In genomic region chr4:174672276-174672675, GRCh38 we compare ENCODE assay signal across 20 cellular contexts.
DNase-seq lines count a peak whose midpoint lies in the region; ATAC-seq, FAIRE-seq and TF ChIP-seq lines count a peak whose summit lies in the region.
"Had no signal": no experiment of that assay in that cellular context is flagged by ENCODE, and none has a peak within 500 bp of the region (broad histone marks: within the 10 kb centered on the region; RNA-seq: fewer than 3 reads in every experiment).

No MANE protein-coding gene starts in this region.

- TF ChIP-seq EP300 in A549 (IDR thresholded peaks at IDR 0.05) = no peak

- TF ChIP-seq RAD21 in A549 (conservative IDR thresholded peaks at IDR 0.05 in 1 of 2, IDR thresholded peaks at IDR 0.05 in 1 of 2) = no peak

- peaks cover 45% of the 10 kb centered on the region for H3K4me1 ChIP-seq in A549
- H3K4me1 ChIP-seq in foreskin keratinocyte = peaks cover 7% of the 10 kb centered on the region

- TF ChIP-seq POLR2A in A549 (IDR thresholded peaks at IDR 0.05; ENCODE audit: low read length) = no peak

- POLR2A ChIA-PET in A549 (lab: Yijun Ruan, JAX) = no interaction called here
- POLR2A ChIA-PET in MCF 10A (lab: Yijun Ruan, JAX) = no interaction called here

- peak in 1 of 2 experiments; percentile 4 for DNase-seq in A549 (ENCODE audit: low read depth in 1 of 2, low spot score in 1 of 2)
- peak; percentile 8 for DNase-seq in M059J (ENCODE audit: low read depth)
- DNase-seq in MCF 10A (ENCODE audit: unreplicated experiment) = peak; percentile 58
- DNase-seq in foreskin keratinocyte = peak; percentile 62 to 69
- DNase-seq in stimulated activated naive B cell treated with anti-CD40 and anti-IgM and Interleukin-4, amounts not matched to agents 10 μg/mL and 1 μg/mL and 100 μg/mL, for 72 hours = no peak
- DNase-seq in GM19238 (ENCODE audit: insufficient read length, low spot score) = no peak
- DNase-seq: 8988T, GM23248, Kasumi-1, NCI-H1436, NCI-H2081 treated with DMSO at 0.1 percent for 48 hours, NCI-H226, NCI-H526 treated with DMSO at 0.1 percent for 48 hours, PC-3, SK-N-SH had no signal

- no peak overlapping the region for H3K4me3 ChIP-seq in A549
- H3K4me3 ChIP-seq: GM23248 had no signal

- no peaks in the 10 kb centered on the region for H3K27me3 ChIP-seq in foreskin keratinocyte

- 52% methylated on average over 4 of the region's 4 CpGs for WGBS in A549 (ENCODE audit: missing lambda C conversion rate)

- H3K27me3 Mint-ChIP-seq in MCF 10A (ENCODE audit: insufficient read depth, unreplicated experiment) = no peaks in the 10 kb centered on the region
- no peaks in the 10 kb centered on the region for H3K27me3 Mint-ChIP-seq in stimulated activated naive B cell treated with anti-CD40 and anti-IgM and Interleukin-4, amounts not matched to agents 10 μg/mL and 1 μg/mL and 100 μg/mL, for 72 hours

- peaks cover 18% of the 10 kb centered on the region for H3K4me1 Mint-ChIP-seq in MCF 10A (ENCODE audit: insufficient read depth, unreplicated experiment)
- no peaks in the 10 kb centered on the region for H3K4me1 Mint-ChIP-seq in stimulated activated naive B cell treated with anti-CD40 and anti-IgM and Interleukin-4, amounts not matched to agents 10 μg/mL and 1 μg/mL and 100 μg/mL, for 72 hours
- H3K4me1 Mint-ChIP-seq: CD14-positive monocyte had no signal

- no peak overlapping the region for H3K4me3 Mint-ChIP-seq in MCF 10A (ENCODE audit: unreplicated experiment)
- H3K4me3 Mint-ChIP-seq in stimulated activated naive B cell treated with anti-CD40 and anti-IgM and Interleukin-4, amounts not matched to agents 10 μg/mL and 1 μg/mL and 100 μg/mL, for 72 hours = no peak overlapping the region
- H3K4me3 Mint-ChIP-seq: CD14-positive monocyte had no signal

- FAIRE-seq in A549 (lab: Jason Lieb, UNC) = no peak
- FAIRE-seq: GM12891, HepG2 had no signal

- no peaks in the 10 kb centered on the region for H3K36me3 Mint-ChIP-seq in MCF 10A (ENCODE audit: insufficient read depth, unreplicated experiment)
- no peaks in the 10 kb centered on the region for H3K36me3 Mint-ChIP-seq in stimulated activated naive B cell treated with anti-CD40 and anti-IgM and Interleukin-4, amounts not matched to agents 10 μg/mL and 1 μg/mL and 100 μg/mL, for 72 hours
- H3K36me3 Mint-ChIP-seq: CD14-positive monocyte had no signal

- H3K27ac ChIP-seq in A549 = peak overlapping the region; percentile 29 to 74; a peak in 4 of 6 replicates
- H3K27ac ChIP-seq in foreskin keratinocyte = peak overlapping the region; percentile 67
- H3K27ac ChIP-seq: GM23248 had no signal

- H3K27ac Mint-ChIP-seq in MCF 10A (ENCODE audit: low read depth, unreplicated experiment) = peak overlapping the region; percentile 32
- H3K27ac Mint-ChIP-seq in stimulated activated naive B cell treated with anti-CD40 and anti-IgM and Interleukin-4, amounts not matched to agents 10 μg/mL and 1 μg/mL and 100 μg/mL, for 72 hours = no peak overlapping the region
- H3K27ac Mint-ChIP-seq: CD14-positive monocyte had no signal

- CTCF ChIA-PET in A549 (lab: Yijun Ruan, JAX) (no interaction called here), MCF 10A (lab: Yijun Ruan, JAX) (no interaction called here)

- TF ChIP-seq CTCF in A549 (IDR thresholded peaks at IDR 0.05) = no peak
- no peak for TF ChIP-seq CTCF in MCF 10A (IDR thresholded peaks at IDR 0.05; ENCODE audit: unreplicated experiment)
- TF ChIP-seq CTCF in foreskin keratinocyte (conservative IDR thresholded peaks at IDR 0.05) = no peak

- intact Hi-C loops in MCF 10A (cut with micrococcal nuclease) = no loop called here

- H3K9me3 ChIP-seq in A549 = no peaks in the 10 kb centered on the region
- H3K9me3 ChIP-seq: SK-N-SH had no signal

- H3K4me2 ChIP-seq in A549 = peak overlapping the region; percentile 42
- H3K4me2 ChIP-seq: SK-N-SH had no signal

- ATAC-seq in A549 (no peak), foreskin keratinocyte (peak; percentile 70), GM18517 (IDR thresholded peaks at IDR 0.05; ENCODE audit: unreplicated experiment) (no peak), GM18907 (IDR thresholded peaks at IDR 0.05; ENCODE audit: unreplicated experiment) (no peak)
- ATAC-seq in stimulated activated naive B cell treated with anti-CD40 and anti-IgM and Interleukin-4, amounts not matched to agents 10 μg/mL and 1 μg/mL and 100 μg/mL, for 72 hours (replicated peaks) = no peak
- ATAC-seq: HepG2, PC-3 had no signal

- no peaks in the 10 kb centered on the region for H3K9me3 Mint-ChIP-seq in MCF 10A (ENCODE audit: unreplicated experiment)
- H3K9me3 Mint-ChIP-seq in stimulated activated naive B cell treated with anti-CD40 and anti-IgM and Interleukin-4, amounts not matched to agents 10 μg/mL and 1 μg/mL and 100 μg/mL, for 72 hours = no peaks in the 10 kb centered on the region

- no TSS peak for BruUV-seq in MCF 10A (replicated peaks; lab: Mats Ljungman, UMichigan)

TF ChIP-seq in A549, 52 proteins besides CTCF, POLR2A, EP300 and RAD21:
- TF ChIP-seq ZNF302 (CRISPR knock-in tag; IDR thresholded peaks at IDR 0.05) (no peak), JUN (IDR thresholded peaks at IDR 0.05) (no peak), CBX2 (IDR thresholded peaks at IDR 0.05; ENCODE audit: borderline replicate concordance, low read depth) (no peak)

Comparison
In these comparisons a context has a peak if more than half of its experiments do, and no peak if none do; other contexts are left out.
1. DNase-seq: peak in M059J (single experiment), MCF 10A (single experiment) and foreskin keratinocyte (2 of 2); none in stimulated activated naive B cell treated with anti-CD40 and anti-IgM and Interleukin-4, amounts not matched to agents 10 μg/mL and 1 μg/mL and 100 μg/mL, for 72 hours (single experiment) and GM19238 (single experiment).